In the genomic region with DNA sequence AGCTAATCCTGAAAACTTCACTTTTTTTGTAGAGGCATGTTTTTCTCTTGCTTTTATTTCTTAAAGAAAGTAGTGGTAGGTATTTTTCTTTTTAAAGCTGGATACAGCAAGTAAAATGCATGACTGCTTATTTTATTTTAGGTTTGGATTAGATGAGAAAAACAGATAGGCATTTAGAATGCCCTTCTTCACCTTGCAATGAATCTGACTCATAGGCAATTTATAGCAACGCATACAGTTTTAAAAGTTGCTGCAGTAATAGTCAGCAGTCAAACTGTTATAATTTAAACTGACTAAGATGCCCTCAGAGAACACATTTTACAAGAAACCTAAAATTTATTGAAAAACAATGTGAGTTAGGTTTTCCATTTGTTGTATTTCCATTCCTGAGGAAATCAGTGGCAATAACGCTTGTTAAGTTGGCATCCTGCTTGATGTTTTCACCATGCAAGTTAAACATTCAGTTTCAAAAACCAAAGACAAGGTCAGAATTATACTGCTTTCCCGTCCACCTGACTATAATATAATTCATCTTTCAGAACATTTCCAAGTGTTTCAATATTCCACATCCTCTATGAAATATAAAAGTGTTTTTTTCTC, we compare ENCODE assay signal across 21 cellular contexts.
DNase-seq lines count a peak whose midpoint lies in the region; ATAC-seq, FAIRE-seq and TF ChIP-seq lines count a peak whose summit lies in the region.
"Had no signal": no experiment of that assay in that cellular context is flagged by ENCODE, and none has a peak within 500 bp of the region (broad histone marks: within the 10 kb centered on the region; RNA-seq: fewer than 3 reads in every experiment).

No MANE protein-coding gene starts in this region.

- peak overlapping the region; percentile 3; the same call in 1 of the 2 replicates for H2AFZ ChIP-seq in GM23338
- peak overlapping the region; percentile 44 for H2AFZ ChIP-seq in Karpas-422 (ENCODE audit: low read length)

- no peak for ATAC-seq in GM23338

- no peak overlapping the region for H3K27ac ChIP-seq in GM23338 (ENCODE audit: low read depth)
- no peak overlapping the region for H3K27ac ChIP-seq in Karpas-422 (ENCODE audit: low read length)
- H3K27ac ChIP-seq: SK-N-MC had no signal

- no peaks in the 10 kb centered on the region for H3K79me2 ChIP-seq in GM23338 (replicated peaks; ENCODE audit: insufficient read depth)
- no peaks in the 10 kb centered on the region for H3K79me2 ChIP-seq in Karpas-422 (ENCODE audit: low read length)

- in situ Hi-C loops in astrocyte of the spinal cord (cut with HindIII; ENCODE audit: low sequenced_read_pairs): no loop called here

- H3K4me1 ChIP-seq in GM23338 (ENCODE audit: insufficient read depth): no peaks in the 10 kb centered on the region
- H3K4me1 ChIP-seq in Karpas-422 (ENCODE audit: low read length): no peaks in the 10 kb centered on the region

- TF ChIP-seq POLR2A in GM12891 (IDR thresholded peaks at IDR 0.05; ENCODE audit: low read depth, low read length): no peak

- no peak overlapping the region for H3K27ac Mint-ChIP-seq in GM23338
- H3K27ac Mint-ChIP-seq: H9 had no signal

- peaks cover 3% of the 10 kb centered on the region; the same call in 1 of the 2 replicates for H3K9me3 ChIP-seq in Karpas-422 (ENCODE audit: low read length)
- H3K9me3 ChIP-seq: BE2C, MG63 had no signal

- H3K36me3 ChIP-seq in GM23338 (ENCODE audit: insufficient read depth) (no peaks in the 10 kb centered on the region), Karpas-422 (ENCODE audit: insufficient read depth, low read length) (no peaks in the 10 kb centered on the region)
- H3K36me3 ChIP-seq: BE2C, MG63 had no signal

- H3K27me3 Mint-ChIP-seq in GM23338 (ENCODE audit: insufficient read depth, low read depth, poor library complexity): no peaks in the 10 kb centered on the region

- no peaks in the 10 kb centered on the region for H3K9me3 Mint-ChIP-seq in GM23338
- H3K9me3 Mint-ChIP-seq: H9 had no signal

- H3K27me3 ChIP-seq in GM23338 (ENCODE audit: insufficient read depth): no peaks in the 10 kb centered on the region
- no peaks in the 10 kb centered on the region for H3K27me3 ChIP-seq in Karpas-422 (ENCODE audit: low read length)
- H3K27me3 ChIP-seq: BE2C, MG63 had no signal

- no peaks in the 10 kb centered on the region for H3K4me1 Mint-ChIP-seq in GM23338
- H3K4me1 Mint-ChIP-seq: H9 had no signal

- no peak overlapping the region for H3K9ac ChIP-seq in Karpas-422 (ENCODE audit: low read length)

- H4K20me1 ChIP-seq in GM23338 (replicated peaks; ENCODE audit: insufficient read depth) (no peaks in the 10 kb centered on the region), Karpas-422 (ENCODE audit: insufficient read depth, low read depth, low read length) (no peaks in the 10 kb centered on the region)

- H3K4me3 ChIP-seq in GM23338 (no peak overlapping the region), Karpas-422 (ENCODE audit: low read length) (no peak overlapping the region), astrocyte of the spinal cord (ENCODE audit: low read depth, low read length) (no peak overlapping the region)
- H3K4me3 ChIP-seq: MG63, SK-N-MC had no signal

- no peak for DNase-seq in GM23338 (ENCODE audit: low spot score)
- no peak for DNase-seq in Karpas-422
- peak; percentile 4 for DNase-seq in astrocyte of the spinal cord (ENCODE audit: low read depth, low spot score)
- DNase-seq in renal cortical epithelial cell (ENCODE audit: low read depth): peak; percentile 11
- no peak for DNase-seq in SW 1271 (lab: John Stamatoyannopoulos, UW)
- DNase-seq in GM03348 (ENCODE audit: low spot score): no peak
- DNase-seq in GM12891 (ENCODE audit: insufficient read length, low spot score): no peak
- DNase-seq: BE2C, DMS53, GF-D8, H9, Kasumi-1, MG63, NCI-H1417 treated with DMSO at 0.1 percent for 48 hours, NCI-H187, NCI-H446 treated with DMSO at 0.1 percent for 48 hours, NCI-H526 treated with DMSO at 0.1 percent for 48 hours, RPMI8226, SHP77 treated with DMSO at 0.1 percent for 48 hours had no signal

- H3K4me3 Mint-ChIP-seq in GM23338: no peak overlapping the region
- H3K4me3 Mint-ChIP-seq: H9 had no signal

- no peaks in the 10 kb centered on the region; the same call in 1 of the 2 replicates for H3K9me2 ChIP-seq in GM23338 (ENCODE audit: insufficient read depth)
- no peaks in the 10 kb centered on the region for H3K9me2 ChIP-seq in Karpas-422 (replicated peaks; ENCODE audit: insufficient read depth, low read length)

- FAIRE-seq in GM12891 (lab: Jason Lieb, UNC): no peak
- FAIRE-seq: D721Med had no signal

- TF ChIP-seq CTCF in GM23338 (conservative IDR thresholded peaks at IDR 0.05; ENCODE audit: low read depth in 2 of 2) (no peak), astrocyte of the spinal cord (IDR thresholded peaks at IDR 0.05; ENCODE audit: low read depth, low read length) (no peak)

- no peaks in the 10 kb centered on the region for H3F3A ChIP-seq in GM23338 (replicated peaks; ENCODE audit: low read depth)

- H3K36me3 Mint-ChIP-seq in GM23338 (ENCODE audit: low read depth): no peaks in the 10 kb centered on the region

- no peak overlapping the region for H3K4me2 ChIP-seq in GM23338
- H3K4me2 ChIP-seq in Karpas-422 (ENCODE audit: low read depth, low read length, poor library complexity, severe bottlenecking): no peak overlapping the region

TF ChIP-seq in GM23338, 12 proteins besides CTCF, POLR2A, EP300 and RAD21 (continues in another document):
- TF ChIP-seq, protein P1, sequence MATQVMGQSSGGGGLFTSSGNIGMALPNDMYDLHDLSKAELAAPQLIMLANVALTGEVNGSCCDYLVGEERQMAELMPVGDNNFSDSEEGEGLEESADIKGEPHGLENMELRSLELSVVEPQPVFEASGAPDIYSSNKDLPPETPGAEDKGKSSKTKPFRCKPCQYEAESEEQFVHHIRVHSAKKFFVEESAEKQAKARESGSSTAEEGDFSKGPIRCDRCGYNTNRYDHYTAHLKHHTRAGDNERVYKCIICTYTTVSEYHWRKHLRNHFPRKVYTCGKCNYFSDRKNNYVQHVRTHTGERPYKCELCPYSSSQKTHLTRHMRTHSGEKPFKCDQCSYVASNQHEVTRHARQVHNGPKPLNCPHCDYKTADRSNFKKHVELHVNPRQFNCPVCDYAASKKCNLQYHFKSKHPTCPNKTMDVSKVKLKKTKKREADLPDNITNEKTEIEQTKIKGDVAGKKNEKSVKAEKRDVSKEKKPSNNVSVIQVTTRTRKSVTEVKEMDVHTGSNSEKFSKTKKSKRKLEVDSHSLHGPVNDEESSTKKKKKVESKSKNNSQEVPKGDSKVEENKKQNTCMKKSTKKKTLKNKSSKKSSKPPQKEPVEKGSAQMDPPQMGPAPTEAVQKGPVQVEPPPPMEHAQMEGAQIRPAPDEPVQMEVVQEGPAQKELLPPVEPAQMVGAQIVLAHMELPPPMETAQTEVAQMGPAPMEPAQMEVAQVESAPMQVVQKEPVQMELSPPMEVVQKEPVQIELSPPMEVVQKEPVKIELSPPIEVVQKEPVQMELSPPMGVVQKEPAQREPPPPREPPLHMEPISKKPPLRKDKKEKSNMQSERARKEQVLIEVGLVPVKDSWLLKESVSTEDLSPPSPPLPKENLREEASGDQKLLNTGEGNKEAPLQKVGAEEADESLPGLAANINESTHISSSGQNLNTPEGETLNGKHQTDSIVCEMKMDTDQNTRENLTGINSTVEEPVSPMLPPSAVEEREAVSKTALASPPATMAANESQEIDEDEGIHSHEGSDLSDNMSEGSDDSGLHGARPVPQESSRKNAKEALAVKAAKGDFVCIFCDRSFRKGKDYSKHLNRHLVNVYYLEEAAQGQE (IDR thresholded peaks at IDR 0.05; ENCODE audit: unreplicated experiment): no peak
- no peak for TF ChIP-seq ZNF114 (CRISPR knock-in tag; IDR thresholded peaks at IDR 0.05)

TF ChIP-seq in GM12891, 5 proteins besides CTCF, POLR2A, EP300 and RAD21:
- TF ChIP-seq POU2F2 (IDR thresholded peaks at IDR 0.05; ENCODE audit: low read depth, low read length) (no peak), PAX5 (IDR thresholded peaks at IDR 0.05; ENCODE audit: insufficient read depth, low read length, severe bottlenecking) (no peak), POLR2AphosphoS5 (IDR thresholded peaks at IDR 0.05; ENCODE audit: low read depth, low read length) (no peak), TAF1 (IDR thresholded peaks at IDR 0.05; ENCODE audit: low read depth, low read length) (no peak), SPI1 (IDR thresholded peaks at IDR 0.05; ENCODE audit: low read depth, low read length) (no peak)

Comparison
In these comparisons a context has a peak if more than half of its experiments do, and no peak if none do; other contexts are left out.
1. DNase-seq: peak in astrocyte of the spinal cord (single experiment) and renal cortical epithelial cell (single experiment); none in GM23338 (single experiment), Karpas-422 (single experiment), SW 1271 (0 of 2), GM03348 (single experiment) and GM12891 (single experiment).